8 cellular contexts compared by ENCODE assay signal in the genomic region with DNA sequence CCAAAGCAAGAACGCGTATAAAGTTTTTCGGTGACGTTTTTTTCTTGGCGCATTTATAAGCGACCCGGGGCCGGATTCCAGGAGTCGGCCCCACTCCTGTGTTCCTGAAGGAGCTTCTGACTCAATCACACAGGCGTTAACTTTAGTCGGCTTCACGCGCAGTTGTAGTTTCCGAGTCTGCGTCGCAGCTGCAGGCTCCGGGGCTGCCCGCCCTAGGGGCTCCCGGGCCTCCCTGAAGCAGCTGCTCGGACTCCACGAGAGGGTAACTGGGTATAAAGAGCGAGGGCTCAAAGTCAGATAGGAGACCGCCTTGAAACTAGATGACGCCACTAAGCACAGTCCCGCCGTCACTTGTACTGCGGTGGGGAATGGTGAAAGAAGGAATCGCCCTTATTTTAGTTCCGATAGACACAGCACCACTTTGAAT. TPM values are rescaled to one million over a fixed set of nuclear protein-coding genes. Genes with fewer than 3 reads are reported as not detected.
A peak's percentile ranks its signal among the peaks of the same experiment; 100 is the strongest.
DNase-seq lines count a peak whose midpoint lies in the region; ATAC-seq, FAIRE-seq and TF ChIP-seq lines count a peak whose summit lies in the region.

No MANE protein-coding gene starts in this region.

- intact Hi-C loops in testis (cut with DNase I; ENCODE audit: low total_unique reads) = no loop called here

- peaks cover 21 to 40% (median 37%) of the 10 kb centered on the region in 11 experiments; a peak in 20 of 22 replicates for H4K20me1 ChIP-seq in BLaER1 treated with 17β-estradiol and CSF1 and Interleukin-3, amounts not matched to agents 10 nM and 100 nM
- peaks cover 13 to 23% of the 10 kb centered on the region in 2 experiments for H4K20me1 ChIP-seq in H1 (replicated peaks in 1 of 2; ENCODE audit: control insufficient read depth in 1 of 2, insufficient read depth in 2 of 2, low read length in 2 of 2)

- no peak overlapping the region for H3K23ac ChIP-seq in H1 (ENCODE audit: insufficient read length)

- H2BK15ac ChIP-seq in H1 (ENCODE audit: low read length) = peak overlapping the region; percentile 92; the same call in 1 of the 2 replicates

- 2% methylated on average over 29 of the region's 29 CpGs; no CpG with 5 or more reads in 1 of the 2 experiments for WGBS in H1 (ENCODE audit: extremely low coverage in 1 of 2, insufficient coverage in 1 of 2, insufficient read length in 1 of 2, insufficient replicate concordance in 2 of 2, low coverage in 1 of 2, low lambda C conversion rate in 2 of 2, missing lambda C conversion rate in 1 of 2), 2 experiments
- 0% methylated on average over 18 to 29 of the region's 29 CpGs for WGBS in testis, 2 donors

- H3K4me1 Mint-ChIP-seq in activated CD4-positive, alpha-beta memory T cell treated with anti-CD3 and anti-CD28 coated beads, Interleukin-2, amount 10 ng/mL, durations not matched to agents 7 days and 5 days = peaks cover 31% of the 10 kb centered on the region

- H3K56ac ChIP-seq in H1 (replicated peaks; ENCODE audit: insufficient read length, low read depth, low read length) = peak overlapping the region; percentile 82

- peaks cover 22 to 36% of the 10 kb centered on the region in 2 experiments; a peak in 3 of 4 replicates for H3K79me2 ChIP-seq in H1 (ENCODE audit: control insufficient read depth in 1 of 2, insufficient read depth in 2 of 2, low read length in 2 of 2)

- peak overlapping the region; percentile 99 for H2BK12ac ChIP-seq in H1 (ENCODE audit: low read depth, low read length)

- peaks cover 0 to 11% (median 9%) of the 10 kb centered on the region in 11 experiments; a peak in 19 of 22 replicates for H3K36me3 ChIP-seq in BLaER1 treated with 17β-estradiol and CSF1 and Interleukin-3, amounts not matched to agents 10 nM and 100 nM
- peaks cover 14% of the 10 kb centered on the region for H3K36me3 ChIP-seq in MG63
- peaks cover 4 to 7% (median 6%) of the 10 kb centered on the region in 4 experiments; a peak in 5 of 8 replicates for H3K36me3 ChIP-seq in H1 (ENCODE audit: control insufficient read depth in 2 of 4, insufficient read depth in 4 of 4, low read length in 3 of 4)
- no peaks in the 10 kb centered on the region for H3K36me3 ChIP-seq in mucosa of stomach (ENCODE audit: control insufficient read depth, insufficient read depth, low read length)
- no peaks in the 10 kb centered on the region for H3K36me3 ChIP-seq in testis (ENCODE audit: low read depth, missing control alignments)

- H3K79me1 ChIP-seq in H1 (ENCODE audit: low read depth, low read length) = peaks cover 21% of the 10 kb centered on the region

- peak overlapping the region; percentile 12 for H3K4ac ChIP-seq in H1 (replicated peaks; ENCODE audit: insufficient read length, low read depth, low read length)

- peak overlapping the region; percentile 54 for H4K91ac ChIP-seq in H1 (replicated peaks; ENCODE audit: insufficient read length, low read length)

- H2BK120ac ChIP-seq in H1 (replicated peaks; ENCODE audit: low read depth, low read length) = no peak overlapping the region

- ATAC-seq in GM21390 (IDR thresholded peaks at IDR 0.05; ENCODE audit: unreplicated experiment) = peak; percentile 15

- CTCF ChIA-PET in activated CD4-positive, alpha-beta memory T cell treated with anti-CD3 and anti-CD28 coated beads, Interleukin-2, amount 10 ng/mL, durations not matched to agents 7 days and 5 days (lab: Charles Lee) = interaction anchor here (1.1 to 2.1 kb wide), 3 partner anchors 9 to 49 kb away, joined by 5 to 8 read pairs (median 8); a partner anchor contains a TSS
- CTCF ChIA-PET in H1 (lab: Charles Lee; ENCODE audit: partially characterized antibody) = interaction anchor here (1.8 to 2.2 kb wide), 3 partner anchors 13 to 31 kb away, joined by 5 to 8 read pairs (median 5); a partner anchor contains a TSS

- TF ChIP-seq POLR2A in H1 (IDR thresholded peaks at IDR 0.05; ENCODE audit: control extremely low read depth in 1 of 2, low read depth in 2 of 2, low read length in 2 of 2) (peak in 1 of 2 experiments; percentile 15; a peak in 1 of 3 replicates), testis (IDR thresholded peaks at IDR 0.05) (no peak)

- peaks cover 37 to 63% (median 56%) of the 10 kb centered on the region in 10 experiments for H3K4me1 ChIP-seq in BLaER1 treated with 17β-estradiol and CSF1 and Interleukin-3, amounts not matched to agents 10 nM and 100 nM
- H3K4me1 ChIP-seq in H1 (replicated peaks in 1 of 4; ENCODE audit: control insufficient read depth in 3 of 4, insufficient read depth in 4 of 4, low read length in 3 of 4) (peaks cover 2 to 13% (median 9%) of the 10 kb centered on the region in 4 experiments), mucosa of stomach (ENCODE audit: control insufficient read depth, insufficient read depth, low read length) (peaks cover 36% of the 10 kb centered on the region), testis (peaks cover 36% of the 10 kb centered on the region)

- H4K8ac ChIP-seq in H1 (ENCODE audit: extremely low read depth, insufficient read depth, low read length) = peak overlapping the region; percentile 92

- no peaks in the 10 kb centered on the region for H3K9me3 ChIP-seq in BLaER1 treated with 17β-estradiol and CSF1 and Interleukin-3, amounts not matched to agents 10 nM and 100 nM (replicated peaks in 1 of 11)
- H3K9me3 ChIP-seq in MG63 = no peaks in the 10 kb centered on the region
- H3K9me3 ChIP-seq in H1 (ENCODE audit: insufficient read depth in 2 of 2, low read depth in 1 of 2, low read length in 1 of 2) = no peaks in the 10 kb centered on the region
- H3K9me3 ChIP-seq in mucosa of stomach (ENCODE audit: control insufficient read depth, low read length) = no peaks in the 10 kb centered on the region
- H3K9me3 ChIP-seq in testis = no peaks in the 10 kb centered on the region

- no peak overlapping the region for H3K14ac ChIP-seq in H1 (ENCODE audit: insufficient read length)

- H3K9ac ChIP-seq in BLaER1 treated with 17β-estradiol and CSF1 and Interleukin-3, amounts not matched to agents 10 nM and 100 nM = peak overlapping the region; percentile 77 to 90 (median 87)
- H3K9ac ChIP-seq in H1 (replicated peaks in 1 of 4; ENCODE audit: extremely low read depth in 1 of 4, low read depth in 3 of 4, low read length in 3 of 4) (peak overlapping the region; percentile 38 to 71 (median 62)), mucosa of stomach (ENCODE audit: low read length) (peak overlapping the region; percentile 91)

- H3K36me3 Mint-ChIP-seq in activated CD4-positive, alpha-beta memory T cell treated with anti-CD3 and anti-CD28 coated beads, Interleukin-2, amount 10 ng/mL, durations not matched to agents 7 days and 5 days (ENCODE audit: low read depth) = peaks cover 24% of the 10 kb centered on the region

- no peak overlapping the region for H2AK5ac ChIP-seq in H1 (ENCODE audit: low read depth, low read length)

- no peak for TF ChIP-seq EP300 in H1 (IDR thresholded peaks at IDR 0.05; ENCODE audit: borderline replicate concordance in 1 of 2, low read depth in 2 of 2, low read length in 2 of 2)

- peak overlapping the region; percentile 55 for H2BK5ac ChIP-seq in H1 (ENCODE audit: low read depth, low read length)

- peak overlapping the region; percentile 81 for H3K4me3 Mint-ChIP-seq in activated CD4-positive, alpha-beta memory T cell treated with anti-CD3 and anti-CD28 coated beads, Interleukin-2, amount 10 ng/mL, durations not matched to agents 7 days and 5 days

- H3K4me3 ChIP-seq in BLaER1 treated with 17β-estradiol and CSF1 and Interleukin-3, amounts not matched to agents 10 nM and 100 nM = peak overlapping the region; percentile 70 to 89 (median 79)
- H3K4me3 ChIP-seq in MG63 (peak overlapping the region; percentile 76), H1 (ENCODE audit: extremely low read depth in 1 of 4, insufficient read depth in 2 of 4, low read depth in 3 of 4, low read length in 4 of 4) (peak overlapping the region; percentile 75 to 92 (median 86)), mucosa of stomach (ENCODE audit: low read length) (peak overlapping the region; percentile 74), testis (peak overlapping the region; percentile 96)

- H2AFZ ChIP-seq in H1 (ENCODE audit: low read length) = no peak overlapping the region

- H2BK20ac ChIP-seq in H1 (ENCODE audit: low read length) = no peak overlapping the region

- POLR2A ChIA-PET in activated CD4-positive, alpha-beta memory T cell treated with anti-CD3 and anti-CD28 coated beads, Interleukin-2, amount 10 ng/mL, durations not matched to agents 7 days and 5 days (lab: Charles Lee) = interaction anchor here (0.6 to 7.8 kb wide), 14 partner anchors 9 to 246 kb away, joined by 3 to 94 read pairs (median 14); a partner anchor contains a TSS
- POLR2A ChIA-PET in H1 (lab: Charles Lee; ENCODE audit: partially characterized antibody) = interaction anchor here (0.9 to 10.8 kb wide), 17 partner anchors 7 to 815 kb away, joined by 3 to 196 read pairs (median 6); a partner anchor contains a TSS

- no peak for DNase-seq in MG63
- peak; percentile 63 for DNase-seq in activated CD4-positive, alpha-beta memory T cell treated with anti-CD3 and anti-CD28 coated beads, Interleukin-2, amount 10 ng/mL, durations not matched to agents 7 days and 5 days
- DNase-seq in H1 (ENCODE audit: low read depth in 1 of 2, low spot score in 2 of 2) = peak in 1 of 2 experiments; percentile 70
- no peak for DNase-seq in testis
- DNase-seq in inferior parietal cortex (ENCODE audit: extremely low spot score) = no peak

- FAIRE-seq in H1 (lab: Jason Lieb, UNC) = no peak

- peak overlapping the region; percentile 74 to 91 (median 86) for H3K27ac ChIP-seq in BLaER1 treated with 17β-estradiol and CSF1 and Interleukin-3, amounts not matched to agents 10 nM and 100 nM
- peak overlapping the region; percentile 60 for H3K27ac ChIP-seq in H1 (ENCODE audit: low read depth, low read length)
- peak overlapping the region; percentile 97 to 99 for H3K27ac ChIP-seq in testis

- peaks cover 18% of the 10 kb centered on the region for H3K23me2 ChIP-seq in H1 (ENCODE audit: low read depth, low read length)

- H4K5ac ChIP-seq in H1 (ENCODE audit: insufficient read length, low read depth, low read length) = peak overlapping the region; percentile 58

- H3K27me3 ChIP-seq in BLaER1 treated with 17β-estradiol and CSF1 and Interleukin-3, amounts not matched to agents 10 nM and 100 nM = no peaks in the 10 kb centered on the region; a peak in 1 of 22 replicates
- H3K27me3 ChIP-seq in MG63 (no peaks in the 10 kb centered on the region), H1 (replicated peaks in 1 of 4; ENCODE audit: control insufficient read depth in 3 of 4, extremely low read depth in 1 of 4, insufficient read depth in 3 of 4, low read length in 3 of 4) (no peaks in the 10 kb centered on the region; a peak in 1 of 7 replicates), mucosa of stomach (ENCODE audit: control insufficient read depth, insufficient read depth, low read length) (no peaks in the 10 kb centered on the region), testis (no peaks in the 10 kb centered on the region)

- no peak for TF ChIP-seq CTCF in H1 (IDR thresholded peaks at IDR 0.05; ENCODE audit: control extremely low read depth in 1 of 3, insufficient read depth in 1 of 3, low read depth in 1 of 3, low read length in 3 of 3)
- no peak for TF ChIP-seq CTCF in testis (IDR thresholded peaks at IDR 0.05)

- H3K18ac ChIP-seq in H1 (ENCODE audit: extremely low read depth, low read length) = peak overlapping the region; percentile 95

- H3K4me2 ChIP-seq in BLaER1 treated with 17β-estradiol and CSF1 and Interleukin-3, amounts not matched to agents 10 nM and 100 nM = peak overlapping the region; percentile 80 to 100 (median 99)
- peak overlapping the region; percentile 91 to 94 for H3K4me2 ChIP-seq in H1 (ENCODE audit: insufficient read depth in 1 of 2, low read depth in 2 of 2, low read length in 2 of 2)

- peak overlapping the region; percentile 98 for H3K27ac Mint-ChIP-seq in activated CD4-positive, alpha-beta memory T cell treated with anti-CD3 and anti-CD28 coated beads, Interleukin-2, amount 10 ng/mL, durations not matched to agents 7 days and 5 days

- H3K9me3 Mint-ChIP-seq in activated CD4-positive, alpha-beta memory T cell treated with anti-CD3 and anti-CD28 coated beads, Interleukin-2, amount 10 ng/mL, durations not matched to agents 7 days and 5 days = no peaks in the 10 kb centered on the region

- TF ChIP-seq RAD21 in H1 (IDR thresholded peaks at IDR 0.05 in 1 of 2, conservative IDR thresholded peaks at IDR 0.05 in 1 of 2; ENCODE audit: low read depth in 2 of 2, low read length in 2 of 2) = no peak

- no peaks in the 10 kb centered on the region for H3K27me3 Mint-ChIP-seq in activated CD4-positive, alpha-beta memory T cell treated with anti-CD3 and anti-CD28 coated beads, Interleukin-2, amount 10 ng/mL, durations not matched to agents 7 days and 5 days

RNA-seq across cellular contexts. Expression of a gene that starts 0.8 kb away (rescaled TPM):
- total RNA-seq in MG63 (2014; rRNA removed; shearing (Covaris generic); ENCODE audit: low replicate concordance) = 27.8 and 32.0 TPM in 2 replicates
- total RNA-seq in activated CD4-positive, alpha-beta memory T cell treated with anti-CD3 and anti-CD28 coated beads, Interleukin-2, amount 10 ng/mL, durations not matched to agents 7 days and 5 days = 10 to 100 TPM; 26.7 to 27.0 TPM
- total RNA-seq in H1 (2021; fragmentation: NEBNext Ultra II Directional; extraction: Animal tissue kit (Norgen Biotek cat#: 25700)) = 22.1 and 22.3 TPM in 2 replicates
- polyA plus RNA-seq in H1 (2011; rRNA removed) = 11.9 and 25.4 TPM in 2 replicates
- polyA plus RNA-seq in H1 (2011; cell fraction: cytosol; rRNA removed) = 13.0 TPM
- 25.4 TPM for polyA plus RNA-seq in H1 (2011; cell fraction: nucleus; rRNA removed)
- polyA plus RNA-seq in H1 (2012, experiment 1 of 2) = 13.8 to 19.3 TPM (median 17.5 TPM) in 4 replicates
- polyA plus RNA-seq in H1 (2012, experiment 2 of 2) = 17.9 TPM
- 10.0 TPM for polyA plus RNA-seq in H1 (2013, experiment 1 of 2)
- polyA plus RNA-seq in H1 (2013, experiment 2 of 2) = 8.5 TPM
- polyA minus RNA-seq in H1 (2011; rRNA and poly(A)+ RNA removed) = 20.1 and 27.9 TPM in 2 replicates
- 30.3 TPM for polyA minus RNA-seq in H1 (2011; cell fraction: cytosol; rRNA and poly(A)+ RNA removed)
- polyA minus RNA-seq in H1 (2011; cell fraction: nucleus; rRNA and poly(A)+ RNA removed) = 34.4 TPM
- total RNA-seq in testis = 10 to 100 TPM; 71.7 to 84.6 TPM
- 31.1 TPM for polyA plus RNA-seq in testis (ENCODE audit: insufficient read depth, low read depth, low replicate concordance)

RNA-seq across cellular contexts. Expression of a gene that starts 10.1 kb away (rescaled TPM):
- total RNA-seq in MG63 (2014; rRNA removed; shearing (Covaris generic); ENCODE audit: low replicate concordance) = 15.1 and 20.0 TPM in 2 replicates
- total RNA-seq in activated CD4-positive, alpha-beta memory T cell treated with anti-CD3 and anti-CD28 coated beads, Interleukin-2, amount 10 ng/mL, durations not matched to agents 7 days and 5 days = 10 to 100 TPM; 15.4 to 17.2 TPM
- total RNA-seq in H1 (2021; fragmentation: NEBNext Ultra II Directional; extraction: Animal tissue kit (Norgen Biotek cat#: 25700)) = 38.7 and 39.6 TPM in 2 replicates
- polyA plus RNA-seq in H1 (2011; rRNA removed) (11.7 and 16.5 TPM in 2 replicates), testis (ENCODE audit: insufficient read depth, low read depth, low replicate concordance) (70.8 TPM)
- polyA plus RNA-seq in H1 (2011; cell fraction: cytosol; rRNA removed) = 10.7 TPM
- 14.8 TPM for polyA plus RNA-seq in H1 (2011; cell fraction: nucleus; rRNA removed)
- 28.4 to 32.4 TPM (median 30.4 TPM) in 4 replicates for polyA plus RNA-seq in H1 (2012, experiment 1 of 2)
- 29.9 TPM for polyA plus RNA-seq in H1 (2012, experiment 2 of 2)
- polyA plus RNA-seq in H1 (2013, experiment 1 of 2) = 19.5 TPM
- 23.7 TPM for polyA plus RNA-seq in H1 (2013, experiment 2 of 2)
- polyA minus RNA-seq in H1 (2011; rRNA and poly(A)+ RNA removed) = 11.3 and 16.2 TPM in 2 replicates
- polyA minus RNA-seq in H1 (2011; cell fraction: cytosol; rRNA and poly(A)+ RNA removed) = 10.7 TPM
- polyA minus RNA-seq in H1 (2011; cell fraction: nucleus; rRNA and poly(A)+ RNA removed) = 7.1 TPM
- total RNA-seq in testis = 10 to 100 TPM; 88.1 to 94.3 TPM

RNA-seq across cellular contexts. Expression of a gene that starts 21.2 kb away (rescaled TPM):
- total RNA-seq in MG63 (2014; rRNA removed; shearing (Covaris generic); ENCODE audit: low replicate concordance) = 26.6 and 29.0 TPM in 2 replicates
- 10 to 100 TPM; 23.7 to 24.1 TPM for total RNA-seq in activated CD4-positive, alpha-beta memory T cell treated with anti-CD3 and anti-CD28 coated beads, Interleukin-2, amount 10 ng/mL, durations not matched to agents 7 days and 5 days
- 12.4 and 15.3 TPM in 2 replicates for total RNA-seq in H1 (2021; fragmentation: NEBNext Ultra II Directional; extraction: Animal tissue kit (Norgen Biotek cat#: 25700))
- polyA plus RNA-seq in H1 (2011; rRNA removed) = 8.2 and 12.9 TPM in 2 replicates
- 12.1 TPM for polyA plus RNA-seq in H1 (2011; cell fraction: cytosol; rRNA removed)
- 21.3 TPM for polyA plus RNA-seq in H1 (2011; cell fraction: nucleus; rRNA removed)
- polyA plus RNA-seq in H1 (2012, experiment 1 of 2) = 13.2 to 16.9 TPM (median 14.4 TPM) in 4 replicates
- polyA plus RNA-seq in H1 (2012, experiment 2 of 2) = 15.7 TPM
- polyA plus RNA-seq in H1 (2013, experiment 1 of 2) = 10.7 TPM
- polyA plus RNA-seq in H1 (2013, experiment 2 of 2) = 7.9 TPM
- polyA minus RNA-seq in H1 (2011; rRNA and poly(A)+ RNA removed) = 7.0 and 8.4 TPM in 2 replicates
- 9.2 TPM for polyA minus RNA-seq in H1 (2011; cell fraction: cytosol; rRNA and poly(A)+ RNA removed)
- 13.6 TPM for polyA minus RNA-seq in H1 (2011; cell fraction: nucleus; rRNA and poly(A)+ RNA removed)
- total RNA-seq in testis = 10 to 100 TPM; 38.6 to 41.9 TPM
- 28.7 TPM for polyA plus RNA-seq in testis (ENCODE audit: insufficient read depth, low read depth, low replicate concordance)

RNA-seq across cellular contexts. Expression of a gene that starts 23.6 kb away (rescaled TPM):
- 20.6 and 32.5 TPM in 2 replicates for total RNA-seq in MG63 (2014; rRNA removed; shearing (Covaris generic); ENCODE audit: low replicate concordance)
- 10 to 100 TPM; 33.2 to 42.3 TPM for total RNA-seq in activated CD4-positive, alpha-beta memory T cell treated with anti-CD3 and anti-CD28 coated beads, Interleukin-2, amount 10 ng/mL, durations not matched to agents 7 days and 5 days
- total RNA-seq in H1 (2021; fragmentation: NEBNext Ultra II Directional; extraction: Animal tissue kit (Norgen Biotek cat#: 25700)) = 21.4 and 28.2 TPM in 2 replicates
- polyA plus RNA-seq in H1 (2011; rRNA removed) (28.8 and 35.7 TPM in 2 replicates), testis (ENCODE audit: insufficient read depth, low read depth, low replicate concordance) (80.7 TPM)
- 27.3 TPM for polyA plus RNA-seq in H1 (2011; cell fraction: cytosol; rRNA removed)
- 58.6 TPM for polyA plus RNA-seq in H1 (2011; cell fraction: nucleus; rRNA removed)
- 21.0 to 37.0 TPM (median 31.1 TPM) in 4 replicates for polyA plus RNA-seq in H1 (2012, experiment 1 of 2)
- 17.9 TPM for polyA plus RNA-seq in H1 (2012, experiment 2 of 2)
- 21.5 TPM for polyA plus RNA-seq in H1 (2013, experiment 1 of 2)
- polyA plus RNA-seq in H1 (2013, experiment 2 of 2) = 18.8 TPM
- polyA minus RNA-seq in H1 (2011; rRNA and poly(A)+ RNA removed) = 15.0 and 17.6 TPM in 2 replicates
- polyA minus RNA-seq in H1 (2011; cell fraction: cytosol; rRNA and poly(A)+ RNA removed) = 27.2 TPM
- polyA minus RNA-seq in H1 (2011; cell fraction: nucleus; rRNA and poly(A)+ RNA removed) = 23.3 TPM
- total RNA-seq in testis = 10 to 100 TPM; 58.9 to 70.7 TPM

RNA-seq across cellular contexts. Expression of a gene that starts 48.3 kb away (rescaled TPM):
- not detected in 2 replicates for total RNA-seq in MG63 (2014; rRNA removed; shearing (Covaris generic); ENCODE audit: low replicate concordance)
- under 1 TPM in 1 of 2 experiments, not detected in 1; 0.08 TPM for total RNA-seq in activated CD4-positive, alpha-beta memory T cell treated with anti-CD3 and anti-CD28 coated beads, Interleukin-2, amount 10 ng/mL, durations not matched to agents 7 days and 5 days
- 0.13 TPM in 1 of 2 replicates, not detected in the other for total RNA-seq in H1 (2021; fragmentation: NEBNext Ultra II Directional; extraction: Animal tissue kit (Norgen Biotek cat#: 25700))
- 0.17 and 0.26 TPM in 2 replicates for polyA plus RNA-seq in H1 (2011; rRNA removed)
- polyA plus RNA-seq in H1 (2011; cell fraction: cytosol; rRNA removed) = 0.06 TPM
- 0.14 TPM for polyA plus RNA-seq in H1 (2011; cell fraction: nucleus; rRNA removed)
- polyA plus RNA-seq in H1 (2012, experiment 1 of 2) = 0.08 to 0.11 TPM in 2 of 4 replicates, not detected in the others
- not detected for polyA plus RNA-seq in H1 (2012, experiment 2 of 2)
- 0.04 TPM for polyA plus RNA-seq in H1 (2013, experiment 1 of 2)
- 0.04 TPM for polyA plus RNA-seq in H1 (2013, experiment 2 of 2)
- 0.29 TPM in 1 of 2 replicates, not detected in the other for polyA minus RNA-seq in H1 (2011; rRNA and poly(A)+ RNA removed)
- not detected for polyA minus RNA-seq in H1 (2011; cell fraction: cytosol; rRNA and poly(A)+ RNA removed)
- not detected for polyA minus RNA-seq in H1 (2011; cell fraction: nucleus; rRNA and poly(A)+ RNA removed)
- total RNA-seq in testis = 1 to 10 TPM; 5.3 to 5.6 TPM
- 5.1 TPM for polyA plus RNA-seq in testis (ENCODE audit: insufficient read depth, low read depth, low replicate concordance)
